ENCODE assay signal across 8 cellular contexts in the genomic region with DNA sequence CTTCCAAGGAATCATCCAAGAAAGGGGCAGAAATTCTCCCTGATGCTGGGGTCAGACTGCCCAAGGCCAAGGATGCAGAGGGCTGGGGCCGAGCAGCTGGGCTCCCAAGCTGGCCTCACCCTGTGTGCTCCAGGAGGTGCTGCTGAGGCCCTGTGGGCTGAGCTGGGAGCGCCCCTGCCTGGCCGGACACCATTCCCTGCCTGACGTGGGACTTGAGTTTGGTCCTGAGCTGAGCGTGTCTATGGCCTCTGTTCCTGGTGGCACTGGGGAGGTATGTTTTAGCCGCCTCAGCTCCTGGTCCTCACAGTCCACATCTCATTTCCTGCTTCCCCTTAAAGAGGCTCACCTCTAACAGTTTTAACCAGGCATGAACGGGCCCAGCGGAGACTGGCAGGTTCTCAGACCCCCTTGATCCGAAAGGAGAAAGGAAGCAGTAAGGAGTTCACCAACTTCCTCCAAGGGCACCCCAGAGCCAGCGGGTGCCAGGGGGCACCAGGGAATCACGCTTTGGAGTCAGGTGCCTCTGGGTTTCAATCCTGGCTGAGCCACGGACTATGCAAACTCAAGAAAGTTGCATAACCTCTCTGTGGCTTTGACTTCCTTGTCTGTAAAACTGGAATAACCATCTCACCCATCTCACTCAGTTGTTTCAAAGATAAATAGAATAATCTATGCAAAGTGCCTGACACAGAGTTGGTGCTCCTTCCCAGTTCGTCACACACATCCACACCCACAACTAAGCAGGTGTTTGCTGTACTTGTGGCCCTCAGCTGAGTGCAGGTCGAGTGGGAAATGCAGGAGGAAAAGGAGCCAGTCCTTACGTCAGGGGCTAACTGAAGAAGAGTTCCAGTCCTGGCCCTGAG. TPM values are rescaled to one million over a fixed set of nuclear protein-coding genes. Genes with fewer than 3 reads are reported as not detected.
DNase-seq lines count a peak whose midpoint lies in the region; ATAC-seq, FAIRE-seq and TF ChIP-seq lines count a peak whose summit lies in the region.

No MANE protein-coding gene starts in this region.

- H3K36me3 ChIP-seq in testis (ENCODE audit: low read depth, missing control alignments): no peaks in the 10 kb centered on the region

- ATAC-seq in GM21367 (IDR thresholded peaks at IDR 0.05; ENCODE audit: unreplicated experiment): no peak

- H3K4me3 ChIP-seq in fibroblast of mammary gland (ENCODE audit: control insufficient read depth, low read depth, low read length) (no peak overlapping the region), testis (no peak overlapping the region)

- FAIRE-seq in RCC 7860 (lab: Jason Lieb, UNC): no peak

- TF ChIP-seq POLR2A in testis (IDR thresholded peaks at IDR 0.05): no peak

- DNase-seq in SHP77 (lab: John Stamatoyannopoulos, UW) (peak; percentile 25 to 32), SHP77 treated with DMSO at 0.1 percent for 48 hours (lab: John Stamatoyannopoulos, UW) (no peak), NCI-H2029 treated with DMSO at 0.1 percent for 48 hours (lab: John Stamatoyannopoulos, UW) (peak; percentile 16), fibroblast of mammary gland (ENCODE audit: low read depth) (peak; percentile 39), testis (peak; percentile 54), RCC 7860 (ENCODE audit: low spot score) (no peak)
- DNase-seq in activated naive CD4-positive, alpha-beta T cell (lab: John Stamatoyannopoulos, UW): no peak

- H3K9me3 ChIP-seq in testis: no peaks in the 10 kb centered on the region

- H3K4me1 ChIP-seq in testis: no peaks in the 10 kb centered on the region

- whole genome bisulfite sequencing in testis, 2 donors: 74 to 76% methylated on average over 10 to 15 of the region's 15 CpGs

- H3K27ac ChIP-seq in testis: no peak overlapping the region

- intact Hi-C loops in testis (cut with DNase I; ENCODE audit: low total_unique reads): loop anchor here (10.0 kb wide), 1 partner anchor 169 kb away; no protein-coding TSS in a partner anchor

- TF ChIP-seq CTCF in fibroblast of mammary gland (conservative IDR thresholded peaks at IDR 0.05; ENCODE audit: control insufficient read depth, insufficient read depth, low read depth, low read length) (peak; percentile 33), testis (IDR thresholded peaks at IDR 0.05) (no peak)

- H3K27me3 ChIP-seq in testis: no peaks in the 10 kb centered on the region

RNA-seq across cellular contexts. Expression of gene SLC12A8, which starts 48.6 kb away (rescaled TPM):
- 10 to 100 TPM; 12.3 to 21.0 TPM for total RNA-seq in testis
- polyA plus RNA-seq in testis (ENCODE audit: insufficient read depth, low read depth, low replicate concordance): 10.3 TPM

Comparison
In these comparisons a context has a peak if more than half of its experiments do, and no peak if none do; other contexts are left out.
1. DNase-seq: peak in SHP77 (2 of 2), NCI-H2029 treated with DMSO at 0.1 percent for 48 hours (single experiment), fibroblast of mammary gland (single experiment) and testis (single experiment); none in SHP77 treated with DMSO at 0.1 percent for 48 hours (single experiment), activated naive CD4-positive, alpha-beta T cell (0 of 4) and RCC 7860 (single experiment).